1 cellular context compared by ENCODE assay signal in genomic region chr19:33465834-33466233, GRCh38.
TF ChIP-seq lines count a peak whose summit lies in the region.

No MANE protein-coding gene starts in this region.

TF ChIP-seq in HepG2, 621 proteins besides CTCF, POLR2A, EP300 and RAD21 (continued from another document):
- TF ChIP-seq MNT (IDR thresholded peaks at IDR 0.05) (no peak), BORCS8-MEF2B (CRISPR knock-in tag; IDR thresholded peaks at IDR 0.05) (no peak), ZNF766 (CRISPR knock-in tag; IDR thresholded peaks at IDR 0.05; ENCODE audit: borderline replicate concordance) (no peak), SIN3B (IDR thresholded peaks at IDR 0.05; ENCODE audit: low read length) (no peak), ZNF414 (CRISPR knock-in tag; IDR thresholded peaks at IDR 0.05) (no peak), ZNF264 (CRISPR knock-in tag; IDR thresholded peaks at IDR 0.05) (no peak), GABPA (IDR thresholded peaks at IDR 0.05; ENCODE audit: low read depth, low read length) (no peak), GABPA (CRISPR knock-in tag; IDR thresholded peaks at IDR 0.05; ENCODE audit: low read depth) (no peak), PRDM15 (CRISPR knock-in tag; IDR thresholded peaks at IDR 0.05) (no peak), CENPX (CRISPR knock-in tag; IDR thresholded peaks at IDR 0.05) (no peak)
